1 cellular context compared by ENCODE assay signal in genomic region chr14:101706509-101707284, GRCh38.
TF ChIP-seq lines count a peak whose summit lies in the region.

No MANE protein-coding gene starts in this region.

TF ChIP-seq in HepG2, 621 proteins besides CTCF, POLR2A, EP300 and RAD21 (continued from another document and continues in another):
- peak; percentile 36; the same call in 1 of the 2 replicates for TF ChIP-seq ZNF609 (CRISPR knock-in tag; IDR thresholded peaks at IDR 0.05; ENCODE audit: borderline replicate concordance)
- TF ChIP-seq ZNF644 (CRISPR knock-in tag; IDR thresholded peaks at IDR 0.05; ENCODE audit: low read depth), result 0 out of 2 replicates have a peak, but pooled peaks have one; percentile 55
- TF ChIP-seq ZNF354B (CRISPR knock-in tag; IDR thresholded peaks at IDR 0.05), result no peak
- TF ChIP-seq DNMT3B (CRISPR knock-in tag; conservative IDR thresholded peaks at IDR 0.05), result no peak
- peak; percentile 50; the same call in 1 of the 2 replicates for TF ChIP-seq ZSCAN5A (CRISPR knock-in tag; IDR thresholded peaks at IDR 0.05; ENCODE audit: borderline replicate concordance)
- TF ChIP-seq SOX13 (IDR thresholded peaks at IDR 0.05), result no peak
- TF ChIP-seq SOX13 (CRISPR knock-in tag; conservative IDR thresholded peaks at IDR 0.05 in 1 of 2, IDR thresholded peaks at IDR 0.05 in 1 of 2), result peak in 1 of 2 experiments; percentile 45; a peak in 1 of 4 replicates
- TF ChIP-seq FOXP1 (IDR thresholded peaks at IDR 0.05), result no peak
- TF ChIP-seq FOXP1 (CRISPR knock-in tag; IDR thresholded peaks at IDR 0.05), result peak; percentile 23; the same call in 1 of the 2 replicates
- TF ChIP-seq NFKB2 (CRISPR knock-in tag; IDR thresholded peaks at IDR 0.05; ENCODE audit: borderline replicate concordance), result no peak; the same call in 1 of the 2 replicates
- peak; percentile 35 for TF ChIP-seq FOSL2 (CRISPR knock-in tag; IDR thresholded peaks at IDR 0.05)
- TF ChIP-seq ZNF839 (CRISPR knock-in tag; IDR thresholded peaks at IDR 0.05; ENCODE audit: borderline replicate concordance), result no peak
- TF ChIP-seq ZFP36L2 (CRISPR knock-in tag; IDR thresholded peaks at IDR 0.05), result no peak
- TF ChIP-seq CERS6 (CRISPR knock-in tag; IDR thresholded peaks at IDR 0.05), result no peak
- no peak for TF ChIP-seq ZNF34 (CRISPR knock-in tag; IDR thresholded peaks at IDR 0.05; ENCODE audit: borderline replicate concordance)
- TF ChIP-seq ZKSCAN1 (IDR thresholded peaks at IDR 0.05; ENCODE audit: low read length), result no peak
- TF ChIP-seq ZNF740 (CRISPR knock-in tag; IDR thresholded peaks at IDR 0.05), result no peak
- no peak for TF ChIP-seq EEA1 (CRISPR knock-in tag; IDR thresholded peaks at IDR 0.05; ENCODE audit: borderline replicate concordance)
- no peak for TF ChIP-seq ATM (IDR thresholded peaks at IDR 0.05; ENCODE audit: borderline replicate concordance)
- no peak for TF ChIP-seq E2F2 (CRISPR knock-in tag; IDR thresholded peaks at IDR 0.05; ENCODE audit: borderline replicate concordance)
- TF ChIP-seq TCF12 (IDR thresholded peaks at IDR 0.05), result no peak
- no peak for TF ChIP-seq TCF12 (CRISPR knock-in tag; IDR thresholded peaks at IDR 0.05)
- TF ChIP-seq ASH2L (IDR thresholded peaks at IDR 0.05; ENCODE audit: insufficient read length, low read depth, low read length), result no peak
- no peak for TF ChIP-seq TCF7L2 (IDR thresholded peaks at IDR 0.05; ENCODE audit: low read depth, low read length)
- TF ChIP-seq MAF1 (CRISPR knock-in tag; IDR thresholded peaks at IDR 0.05; ENCODE audit: borderline replicate concordance), result no peak
- TF ChIP-seq ZNF777 (CRISPR knock-in tag; IDR thresholded peaks at IDR 0.05), result no peak
- no peak for TF ChIP-seq RBAK (CRISPR knock-in tag; IDR thresholded peaks at IDR 0.05)
- TF ChIP-seq BCLAF1 (IDR thresholded peaks at IDR 0.05), result no peak
- TF ChIP-seq HMGXB3 (CRISPR knock-in tag; IDR thresholded peaks at IDR 0.05; ENCODE audit: borderline replicate concordance), result peak; percentile 57; the same call in 1 of the 2 replicates
- no peak for TF ChIP-seq NCOR1 (IDR thresholded peaks at IDR 0.05; ENCODE audit: borderline replicate concordance, low read length)
- TF ChIP-seq SKI (IDR thresholded peaks at IDR 0.05; ENCODE audit: partially characterized antibody), result no peak
- TF ChIP-seq ZNF333 (CRISPR knock-in tag; IDR thresholded peaks at IDR 0.05; ENCODE audit: borderline replicate concordance), result no peak
- TF ChIP-seq GATAD1 (CRISPR knock-in tag; IDR thresholded peaks at IDR 0.05), result peak; percentile 36; the same call in 1 of the 2 replicates
- no peak for TF ChIP-seq E2F1 (CRISPR knock-in tag; IDR thresholded peaks at IDR 0.05)
- TF ChIP-seq ZNF883 (CRISPR knock-in tag; IDR thresholded peaks at IDR 0.05; ENCODE audit: not compliant biosample characterization), result peak; percentile 42
- TF ChIP-seq RXRB (CRISPR knock-in tag; IDR thresholded peaks at IDR 0.05; ENCODE audit: borderline replicate concordance), result peak; percentile 73
- TF ChIP-seq STAT6 (CRISPR knock-in tag; IDR thresholded peaks at IDR 0.05; ENCODE audit: borderline replicate concordance), result no peak
- TF ChIP-seq NFIB (CRISPR knock-in tag; IDR thresholded peaks at IDR 0.05; ENCODE audit: borderline replicate concordance), result no peak
- no peak for TF ChIP-seq ZNF7 (CRISPR knock-in tag; IDR thresholded peaks at IDR 0.05)
- TF ChIP-seq JDP2 (CRISPR knock-in tag; IDR thresholded peaks at IDR 0.05; ENCODE audit: borderline replicate concordance), result no peak
